1 cellular context compared by ENCODE assay signal in genomic region chr19:36139473-36140288, GRCh38.
TF ChIP-seq lines count a peak whose summit lies in the region.

CAPNS1 (plus strand) TSS chr19:36140066; CDS start chr19:36141012, 946 bp downstream.

TF ChIP-seq in HepG2, 621 proteins besides CTCF, POLR2A, EP300 and RAD21 (continued from another document and continues in another):
- no peak for TF ChIP-seq ZNF646 (CRISPR knock-in tag; IDR thresholded peaks at IDR 0.05)
- TF ChIP-seq LBX2 (CRISPR knock-in tag; IDR thresholded peaks at IDR 0.05; ENCODE audit: borderline replicate concordance): no peak; the same call in 1 of the 2 replicates
- TF ChIP-seq ZNF777 (CRISPR knock-in tag; IDR thresholded peaks at IDR 0.05): no peak
- no peak for TF ChIP-seq BCL3 (CRISPR knock-in tag; IDR thresholded peaks at IDR 0.05)
- peak; percentile 68; the same call in 1 of the 2 replicates for TF ChIP-seq CCDC6 (CRISPR knock-in tag; IDR thresholded peaks at IDR 0.05)
- TF ChIP-seq ZNF724P (CRISPR knock-in tag; IDR thresholded peaks at IDR 0.05; ENCODE audit: borderline replicate concordance): no peak
- TF ChIP-seq ZNF3 (CRISPR knock-in tag; IDR thresholded peaks at IDR 0.05): no peak
- TF ChIP-seq ZBTB14 (CRISPR knock-in tag; IDR thresholded peaks at IDR 0.05): no peak
- no peak; the same call in 1 of the 2 replicates for TF ChIP-seq ZNF710 (CRISPR knock-in tag; IDR thresholded peaks at IDR 0.05; ENCODE audit: borderline replicate concordance)
- TF ChIP-seq NR1H2 (CRISPR knock-in tag; IDR thresholded peaks at IDR 0.05; ENCODE audit: borderline replicate concordance, low read depth): no peak
- TF ChIP-seq ZNF672 (CRISPR knock-in tag; IDR thresholded peaks at IDR 0.05): no peak
- no peak for TF ChIP-seq ZNF234 (CRISPR knock-in tag; conservative IDR thresholded peaks at IDR 0.05)
- 0 out of 2 replicates have a peak, but pooled peaks have one; percentile 56 for TF ChIP-seq ZNF547 (CRISPR knock-in tag; IDR thresholded peaks at IDR 0.05)
- peak; percentile 50 for TF ChIP-seq RARA (CRISPR knock-in tag; IDR thresholded peaks at IDR 0.05)
- TF ChIP-seq E2F1 (CRISPR knock-in tag; IDR thresholded peaks at IDR 0.05): peak; percentile 60; the same call in 1 of the 2 replicates
- TF ChIP-seq ZNF597 (CRISPR knock-in tag; IDR thresholded peaks at IDR 0.05): no peak
- peak; percentile 70; the same call in 1 of the 2 replicates for TF ChIP-seq POGZ (CRISPR knock-in tag; IDR thresholded peaks at IDR 0.05)
- no peak for TF ChIP-seq ELF4 (CRISPR knock-in tag; IDR thresholded peaks at IDR 0.05; ENCODE audit: borderline replicate concordance)
- TF ChIP-seq KDM4B (CRISPR knock-in tag; IDR thresholded peaks at IDR 0.05): no peak
- TF ChIP-seq SAFB2 (CRISPR knock-in tag; IDR thresholded peaks at IDR 0.05; ENCODE audit: borderline replicate concordance, low read depth): 0 out of 2 replicates have a peak, but pooled peaks have one; percentile 89
- peak; percentile 65; the same call in 1 of the 2 replicates for TF ChIP-seq MXD3 (CRISPR knock-in tag; IDR thresholded peaks at IDR 0.05)
- peak; percentile 52; the same call in 1 of the 2 replicates for TF ChIP-seq ZNF317 (CRISPR knock-in tag; IDR thresholded peaks at IDR 0.05)
- 0 out of 2 replicates have a peak, but pooled peaks have one; percentile 72 for TF ChIP-seq ZNF615 (CRISPR knock-in tag; IDR thresholded peaks at IDR 0.05; ENCODE audit: borderline replicate concordance)
- no peak for TF ChIP-seq ATM (IDR thresholded peaks at IDR 0.05; ENCODE audit: borderline replicate concordance)
- TF ChIP-seq IRF9 (CRISPR knock-in tag; IDR thresholded peaks at IDR 0.05; ENCODE audit: borderline replicate concordance): peak; percentile 93; the same call in 1 of the 2 replicates
- no peak for TF ChIP-seq CERS6 (CRISPR knock-in tag; IDR thresholded peaks at IDR 0.05)
- no peak for TF ChIP-seq ZNF496 (CRISPR knock-in tag; IDR thresholded peaks at IDR 0.05; ENCODE audit: insufficient replicate concordance)
- TF ChIP-seq THAP8 (CRISPR knock-in tag; IDR thresholded peaks at IDR 0.05; ENCODE audit: borderline replicate concordance): no peak
- TF ChIP-seq ZXDC (CRISPR knock-in tag; IDR thresholded peaks at IDR 0.05): no peak
- peak; percentile 62; the same call in 1 of the 2 replicates for TF ChIP-seq GATAD2A (CRISPR knock-in tag; IDR thresholded peaks at IDR 0.05)
- no peak for TF ChIP-seq ZMYM2 (CRISPR knock-in tag; IDR thresholded peaks at IDR 0.05)
- no peak for TF ChIP-seq NBN (conservative IDR thresholded peaks at IDR 0.05)
- no peak; the same call in 1 of the 2 replicates for TF ChIP-seq ELF1 (CRISPR knock-in tag; IDR thresholded peaks at IDR 0.05)
- TF ChIP-seq ZNF224 (CRISPR knock-in tag; IDR thresholded peaks at IDR 0.05): 0 out of 2 replicates have a peak, but pooled peaks have one; percentile 67
- TF ChIP-seq NR2F1 (CRISPR knock-in tag; IDR thresholded peaks at IDR 0.05): no peak; a peak in 1 of 4 replicates
- TF ChIP-seq ZBTB42 (CRISPR knock-in tag; IDR thresholded peaks at IDR 0.05): no peak
